ENCODE assay signal across 8 cellular contexts in the genomic region with DNA sequence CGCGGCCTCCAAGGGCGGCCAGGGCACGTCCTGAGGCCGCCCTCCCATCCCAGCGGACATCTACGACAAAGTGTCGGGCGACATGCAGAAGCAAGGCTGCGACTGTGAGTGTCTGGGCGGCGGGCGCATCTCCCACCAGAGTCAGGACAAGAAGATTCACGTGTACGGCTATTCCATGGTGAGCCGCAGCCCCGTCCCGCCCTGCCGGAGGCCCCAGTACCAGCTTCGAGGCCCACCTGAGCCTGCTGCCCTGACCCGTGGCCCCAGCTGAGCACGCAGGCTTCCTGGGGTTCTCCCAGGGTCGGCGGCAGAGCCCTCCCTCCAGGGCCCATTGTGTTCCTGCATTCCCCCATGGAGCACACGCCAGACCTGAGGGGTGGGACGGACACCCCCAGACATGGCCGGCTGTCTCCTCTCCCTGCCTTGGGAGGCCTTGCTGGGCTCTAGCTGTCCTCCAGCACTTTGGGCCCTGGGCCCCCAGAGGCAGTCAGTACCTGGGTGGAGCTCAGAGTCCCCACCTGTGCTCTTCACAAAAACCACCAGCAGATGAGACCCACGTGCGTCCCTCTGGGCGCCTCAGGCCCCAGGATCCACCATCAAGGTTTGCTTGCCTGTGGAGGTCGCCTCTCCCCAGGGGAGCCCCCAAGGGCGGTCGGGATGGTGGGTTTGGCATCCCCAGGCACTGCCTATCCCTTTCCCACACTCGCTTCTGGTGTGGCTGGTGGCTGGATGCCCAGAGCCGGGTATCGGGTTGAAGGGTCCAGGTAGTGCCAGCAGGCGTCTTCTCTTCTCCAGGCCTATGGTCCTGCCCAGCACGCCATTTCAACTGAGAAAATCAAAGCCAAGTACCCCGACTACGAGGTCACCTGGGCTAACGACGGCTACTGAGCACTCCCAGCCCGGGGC.
A peak's percentile ranks its signal among the peaks of the same experiment; 100 is the strongest.
DNase-seq lines count a peak whose midpoint lies in the region; ATAC-seq and TF ChIP-seq lines count a peak whose summit lies in the region.

No MANE protein-coding gene starts in this region.

- H3K9me3 ChIP-seq in KOPT-K1 (ENCODE audit: insufficient read depth, low read length, poor library complexity, severe bottlenecking) (no peaks in the 10 kb centered on the region), mucosa of stomach (ENCODE audit: control insufficient read depth, low read length) (no peaks in the 10 kb centered on the region)

- H3K4me3 ChIP-seq in choroid plexus epithelial cell (ENCODE audit: low read depth, low read length): peak overlapping the region; percentile 91
- H3K4me3 ChIP-seq in mucosa of stomach (ENCODE audit: low read length): no peak overlapping the region

- DNase-seq in choroid plexus epithelial cell (ENCODE audit: low read depth): no peak
- DNase-seq in DMS 273 treated with DMSO at 0.1 percent for 48 hours (lab: John Stamatoyannopoulos, UW): no peak
- no peak for DNase-seq in NCI-H146 treated with DMSO at 0.1 percent for 48 hours (lab: John Stamatoyannopoulos, UW; ENCODE audit: unreplicated experiment)

- peak overlapping the region; percentile 99 for H3K27ac ChIP-seq in 22Rv1
- peak overlapping the region; percentile 2 for H3K27ac ChIP-seq in KOPT-K1 (ENCODE audit: low read depth, low read length, poor library complexity, severe bottlenecking)

- TF ChIP-seq CTCF in 22Rv1 (IDR thresholded peaks at IDR 0.05): no peak
- TF ChIP-seq CTCF in choroid plexus epithelial cell (conservative IDR thresholded peaks at IDR 0.05; ENCODE audit: low read depth, low read length): no peak

- peak overlapping the region; percentile 62 for H3K9ac ChIP-seq in mucosa of stomach (ENCODE audit: low read length)

- peaks cover 24% of the 10 kb centered on the region for H3K27me3 ChIP-seq in mucosa of stomach (ENCODE audit: control insufficient read depth, insufficient read depth, low read length)

- H3K4me1 ChIP-seq in mucosa of stomach (ENCODE audit: control insufficient read depth, insufficient read depth, low read length): peaks cover 34% of the 10 kb centered on the region

- ATAC-seq in HG02938 (IDR thresholded peaks at IDR 0.05; ENCODE audit: unreplicated experiment) (no peak), GM19035 (IDR thresholded peaks at IDR 0.05; ENCODE audit: unreplicated experiment) (no peak)

- H3K36me3 ChIP-seq in KOPT-K1 (ENCODE audit: insufficient read depth, low read length) (no peaks in the 10 kb centered on the region), mucosa of stomach (ENCODE audit: control insufficient read depth, insufficient read depth, low read length) (no peaks in the 10 kb centered on the region)
